17 cellular contexts compared by ENCODE assay signal in genomic region chr7:24829787-24830186, GRCh38.
DNase-seq lines count a peak whose midpoint lies in the region; ATAC-seq, FAIRE-seq and TF ChIP-seq lines count a peak whose summit lies in the region.
"Had no signal": no experiment of that assay in that cellular context is flagged by ENCODE, and none has a peak within 500 bp of the region (broad histone marks: within the 10 kb centered on the region; RNA-seq: fewer than 3 reads in every experiment).

No MANE protein-coding gene starts in this region.

- peaks cover 48% of the 10 kb centered on the region for H3K36me3 Mint-ChIP-seq in activated naive CD4-positive, alpha-beta T cell treated with anti-CD3 and anti-CD28 coated beads for 36 hours (ENCODE audit: low read depth)

- no peaks in the 10 kb centered on the region for H3K27me3 ChIP-seq in smooth muscle cell (ENCODE audit: low read depth)
- H3K27me3 ChIP-seq: spleen had no signal

- no peaks in the 10 kb centered on the region for H3K79me2 ChIP-seq in smooth muscle cell (ENCODE audit: low read depth)
- H3K79me2 ChIP-seq: parathyroid adenoma had no signal

- no peak overlapping the region for H3K27ac Mint-ChIP-seq in activated naive CD4-positive, alpha-beta T cell treated with anti-CD3 and anti-CD28 coated beads for 36 hours
- H3K27ac Mint-ChIP-seq: activated naive CD4-positive, alpha-beta T cell treated with anti-CD3 and anti-CD28 coated beads, Interleukin-2, amount 50 U/mL, for 24 hours had no signal

- H3F3A ChIP-seq in smooth muscle cell (ENCODE audit: low read depth), result peaks cover 29% of the 10 kb centered on the region

- H2AFZ ChIP-seq in smooth muscle cell (ENCODE audit: low read depth), result no peak overlapping the region
- H2AFZ ChIP-seq: parathyroid adenoma had no signal

- peak overlapping the region; percentile 84 for H3K27ac ChIP-seq in smooth muscle cell (ENCODE audit: low read depth)

- H3K4me1 Mint-ChIP-seq in activated naive CD4-positive, alpha-beta T cell treated with anti-CD3 and anti-CD28 coated beads for 36 hours (ENCODE audit: low read depth), result peaks cover 38% of the 10 kb centered on the region

- H3K9ac ChIP-seq in smooth muscle cell (ENCODE audit: low read depth), result no peak overlapping the region
- H3K9ac ChIP-seq: parathyroid adenoma had no signal

- WGBS in smooth muscle cell (ENCODE audit: low lambda C conversion rate), result 39% methylated on average over 2 of the region's 2 CpGs

- no peak for TF ChIP-seq CTCF in smooth muscle cell (IDR thresholded peaks at IDR 0.05; ENCODE audit: borderline replicate concordance, insufficient read depth, poor library complexity, severe bottlenecking)

- no peaks in the 10 kb centered on the region for H3K27me3 Mint-ChIP-seq in activated naive CD4-positive, alpha-beta T cell treated with anti-CD3 and anti-CD28 coated beads for 36 hours (ENCODE audit: low read depth)
- H3K27me3 Mint-ChIP-seq: activated naive CD4-positive, alpha-beta T cell treated with anti-CD3 and anti-CD28 coated beads, Interleukin-2, amount 50 U/mL, for 24 hours had no signal

- no peak for ATAC-seq in HG02870 (IDR thresholded peaks at IDR 0.05; ENCODE audit: unreplicated experiment)

- intact Hi-C loops in activated naive CD4-positive, alpha-beta T cell treated with anti-CD3 and anti-CD28 coated beads for 36 hours (cut with micrococcal nuclease), result loop anchor here (1.0 kb wide), 1 partner anchor 8 kb away; no protein-coding TSS in a partner anchor

- no peak overlapping the region for H3K4me3 ChIP-seq in smooth muscle cell
- H3K4me3 ChIP-seq: spleen had no signal

- CTCF ChIA-PET in activated naive CD4-positive, alpha-beta T cell treated with anti-CD3 and anti-CD28 coated beads for 36 hours (lab: Charles Lee), result interaction anchor here (1.4 kb wide), 1 partner anchor 9 kb away, joined by 5 read pairs; no protein-coding TSS in a partner anchor

- peak; percentile 10 for DNase-seq in activated naive CD4-positive, alpha-beta T cell treated with anti-CD3 and anti-CD28 coated beads for 36 hours
- no peak for DNase-seq in activated naive CD4-positive, alpha-beta T cell (lab: John Stamatoyannopoulos, UW)
- DNase-seq in LHCN-M2 (ENCODE audit: low read depth), result peak; percentile 36
- peak; percentile 69 for DNase-seq in amniotic epithelial cell (ENCODE audit: low read depth)
- DNase-seq in smooth muscle cell (lab: John Stamatoyannopoulos, UW; ENCODE audit: unreplicated experiment), result no peak
- no peak for DNase-seq in urothelium cell line (ENCODE audit: low spot score)
- DNase-seq in NCI-H2227 treated with DMSO at 0.1 percent for 48 hours (lab: John Stamatoyannopoulos, UW), result no peak
- DNase-seq: activated CD4-positive, alpha-beta T cell treated with anti-CD3 and anti-CD28 coated beads, Interleukin-2, amount 50 U/mL, for 48 hours; DMS53; KBM-7; NCI-H1694 treated with DMSO at 0.1 percent for 48 hours; RPMI8226; spleen had no signal

- H3K9me3 ChIP-seq in smooth muscle cell (replicated peaks; ENCODE audit: low read depth), result no peaks in the 10 kb centered on the region
- H3K9me3 ChIP-seq: spleen had no signal

- H3K4me3 Mint-ChIP-seq in activated naive CD4-positive, alpha-beta T cell treated with anti-CD3 and anti-CD28 coated beads for 36 hours, result no peak overlapping the region
- H3K4me3 Mint-ChIP-seq: activated naive CD4-positive, alpha-beta T cell treated with anti-CD3 and anti-CD28 coated beads, Interleukin-2, amount 50 U/mL, for 24 hours had no signal

- no peaks in the 10 kb centered on the region for H3K36me3 ChIP-seq in smooth muscle cell (ENCODE audit: low read depth)

- peaks cover 12% of the 10 kb centered on the region for H3K4me1 ChIP-seq in smooth muscle cell (ENCODE audit: low read depth)
- H3K4me1 ChIP-seq: parathyroid adenoma had no signal

- H4K20me1 ChIP-seq in smooth muscle cell (ENCODE audit: low read depth), result no peaks in the 10 kb centered on the region

- peak overlapping the region; percentile 65 for H3K4me2 ChIP-seq in smooth muscle cell

- FAIRE-seq in urothelium cell line (lab: Jason Lieb, UNC), result no peak
- FAIRE-seq: H54 had no signal

- H3K9me3 Mint-ChIP-seq in activated naive CD4-positive, alpha-beta T cell treated with anti-CD3 and anti-CD28 coated beads for 36 hours, result no peaks in the 10 kb centered on the region
- H3K9me3 Mint-ChIP-seq: activated naive CD4-positive, alpha-beta T cell treated with anti-CD3 and anti-CD28 coated beads, Interleukin-2, amount 50 U/mL, for 24 hours had no signal

Comparison
In these comparisons a context has a peak if more than half of its experiments do, and no peak if none do; other contexts are left out.
1. DNase-seq: peak in activated naive CD4-positive, alpha-beta T cell treated with anti-CD3 and anti-CD28 coated beads for 36 hours (single experiment), LHCN-M2 (single experiment) and amniotic epithelial cell (single experiment); none in activated naive CD4-positive, alpha-beta T cell (0 of 4), smooth muscle cell (single experiment), urothelium cell line (single experiment) and NCI-H2227 treated with DMSO at 0.1 percent for 48 hours (single experiment).